1 cellular context compared by ENCODE assay signal in the genomic region with DNA sequence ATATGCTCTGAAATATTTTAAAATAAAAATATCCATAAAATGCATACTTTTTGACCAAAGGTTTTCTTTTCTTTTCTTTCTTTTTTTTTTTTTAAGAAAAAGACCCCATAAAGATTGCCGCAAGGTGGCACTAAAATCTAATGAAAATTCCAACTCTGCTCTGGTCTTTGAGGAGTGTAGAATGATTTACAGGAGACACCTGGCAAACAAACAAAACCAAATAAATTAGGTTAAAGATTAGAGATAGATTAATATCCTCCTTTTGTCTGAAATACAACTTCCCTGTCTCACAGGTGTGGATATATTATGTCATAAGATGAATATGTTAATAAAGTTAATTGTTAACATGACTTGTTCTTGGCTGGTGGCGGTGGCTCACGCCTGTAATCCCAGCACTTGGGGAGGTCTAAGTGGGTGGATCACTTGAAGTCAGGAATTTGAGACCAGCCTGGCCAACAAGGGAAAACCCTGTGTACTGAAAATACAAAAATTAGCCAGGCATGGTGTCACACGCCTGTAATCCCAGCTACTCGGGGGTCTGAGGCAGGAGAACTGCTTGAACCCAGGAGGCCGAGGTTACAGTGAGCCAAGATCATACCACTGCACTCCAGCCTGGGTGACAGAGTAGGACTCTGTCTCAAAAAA.
TF ChIP-seq lines count a peak whose summit lies in the region.

No MANE protein-coding gene starts in this region.

TF ChIP-seq in HepG2, 621 proteins besides CTCF, POLR2A, EP300 and RAD21 (continued from another document and continues in another):
- TF ChIP-seq SP1 (IDR thresholded peaks at IDR 0.05) (no peak), SP1 (CRISPR knock-in tag; IDR thresholded peaks at IDR 0.05) (no peak), HOXA3 (CRISPR knock-in tag; IDR thresholded peaks at IDR 0.05) (0 out of 2 replicates have a peak, but pooled peaks have one; percentile 29), U2AF2 (IDR thresholded peaks at IDR 0.05; ENCODE audit: low read depth, low read length) (no peak), RFXANK (CRISPR knock-in tag; IDR thresholded peaks at IDR 0.05) (no peak), MED1 (CRISPR knock-in tag; IDR thresholded peaks at IDR 0.05) (peak; percentile 47; the same call in 1 of the 2 replicates), MIER3 (CRISPR knock-in tag; IDR thresholded peaks at IDR 0.05; ENCODE audit: borderline replicate concordance) (no peak), ZNF367 (CRISPR knock-in tag; IDR thresholded peaks at IDR 0.05; ENCODE audit: borderline replicate concordance) (no peak), HDAC2 (CRISPR knock-in tag; IDR thresholded peaks at IDR 0.05) (no peak), ZNF75D (CRISPR knock-in tag; IDR thresholded peaks at IDR 0.05; ENCODE audit: borderline replicate concordance) (no peak), ADNP (CRISPR knock-in tag; IDR thresholded peaks at IDR 0.05) (no peak), SP4 (CRISPR knock-in tag; IDR thresholded peaks at IDR 0.05) (no peak), ZBTB8A (CRISPR knock-in tag; IDR thresholded peaks at IDR 0.05; ENCODE audit: borderline replicate concordance, low read depth) (no peak), ZNF790 (CRISPR knock-in tag; IDR thresholded peaks at IDR 0.05; ENCODE audit: borderline replicate concordance) (no peak), SOX13 (IDR thresholded peaks at IDR 0.05) (no peak), SOX13 (CRISPR knock-in tag; conservative IDR thresholded peaks at IDR 0.05 in 1 of 2, IDR thresholded peaks at IDR 0.05 in 1 of 2) (peak in 1 of 2 experiments; percentile 27; a peak in 1 of 4 replicates), MXI1 (IDR thresholded peaks at IDR 0.05; ENCODE audit: borderline replicate concordance, low read depth, low read length) (no peak), POLR2AphosphoS2 (IDR thresholded peaks at IDR 0.05; ENCODE audit: low read depth, low read length) (no peak), GLI4 (CRISPR knock-in tag; IDR thresholded peaks at IDR 0.05; ENCODE audit: borderline replicate concordance) (no peak), ZC3H4 (CRISPR knock-in tag; IDR thresholded peaks at IDR 0.05; ENCODE audit: borderline replicate concordance) (no peak), HOXD1 (CRISPR knock-in tag; IDR thresholded peaks at IDR 0.05) (no peak), ZNF703 (CRISPR knock-in tag; IDR thresholded peaks at IDR 0.05; ENCODE audit: borderline replicate concordance) (no peak), ETV5 (CRISPR knock-in tag; IDR thresholded peaks at IDR 0.05; ENCODE audit: borderline replicate concordance) (no peak), ZNF251 (CRISPR knock-in tag; IDR thresholded peaks at IDR 0.05) (no peak), ZNF253 (CRISPR knock-in tag; IDR thresholded peaks at IDR 0.05; ENCODE audit: borderline replicate concordance) (no peak), ZNF431 (CRISPR knock-in tag; IDR thresholded peaks at IDR 0.05; ENCODE audit: borderline replicate concordance, low read depth) (no peak), ZNF484 (CRISPR knock-in tag; IDR thresholded peaks at IDR 0.05; ENCODE audit: borderline replicate concordance, low read depth) (no peak), SUZ12 (IDR thresholded peaks at IDR 0.05; ENCODE audit: low read depth, low read length) (no peak), ZNF83 (CRISPR knock-in tag; IDR thresholded peaks at IDR 0.05; ENCODE audit: borderline replicate concordance) (no peak)
- TF ChIP-seq, protein P1, sequence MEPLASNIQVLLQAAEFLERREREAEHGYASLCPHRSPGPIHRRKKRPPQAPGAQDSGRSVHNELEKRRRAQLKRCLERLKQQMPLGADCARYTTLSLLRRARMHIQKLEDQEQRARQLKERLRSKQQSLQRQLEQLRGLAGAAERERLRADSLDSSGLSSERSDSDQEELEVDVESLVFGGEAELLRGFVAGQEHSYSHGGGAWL (CRISPR knock-in tag; IDR thresholded peaks at IDR 0.05) = no peak
- TF ChIP-seq, protein P2, sequence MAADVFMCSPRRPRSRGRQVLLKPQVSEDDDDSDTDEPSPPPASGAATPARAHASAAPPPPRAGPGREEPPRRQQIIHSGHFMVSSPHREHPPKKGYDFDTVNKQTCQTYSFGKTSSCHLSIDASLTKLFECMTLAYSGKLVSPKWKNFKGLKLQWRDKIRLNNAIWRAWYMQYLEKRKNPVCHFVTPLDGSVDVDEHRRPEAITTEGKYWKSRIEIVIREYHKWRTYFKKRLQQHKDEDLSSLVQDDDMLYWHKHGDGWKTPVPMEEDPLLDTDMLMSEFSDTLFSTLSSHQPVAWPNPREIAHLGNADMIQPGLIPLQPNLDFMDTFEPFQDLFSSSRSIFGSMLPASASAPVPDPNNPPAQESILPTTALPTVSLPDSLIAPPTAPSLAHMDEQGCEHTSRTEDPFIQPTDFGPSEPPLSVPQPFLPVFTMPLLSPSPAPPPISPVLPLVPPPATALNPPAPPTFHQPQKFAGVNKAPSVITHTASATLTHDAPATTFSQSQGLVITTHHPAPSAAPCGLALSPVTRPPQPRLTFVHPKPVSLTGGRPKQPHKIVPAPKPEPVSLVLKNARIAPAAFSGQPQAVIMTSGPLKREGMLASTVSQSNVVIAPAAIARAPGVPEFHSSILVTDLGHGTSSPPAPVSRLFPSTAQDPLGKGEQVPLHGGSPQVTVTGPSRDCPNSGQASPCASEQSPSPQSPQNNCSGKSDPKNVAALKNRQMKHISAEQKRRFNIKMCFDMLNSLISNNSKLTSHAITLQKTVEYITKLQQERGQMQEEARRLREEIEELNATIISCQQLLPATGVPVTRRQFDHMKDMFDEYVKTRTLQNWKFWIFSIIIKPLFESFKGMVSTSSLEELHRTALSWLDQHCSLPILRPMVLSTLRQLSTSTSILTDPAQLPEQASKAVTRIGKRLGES (CRISPR knock-in tag; IDR thresholded peaks at IDR 0.05; ENCODE audit: borderline replicate concordance) = no peak
- TF ChIP-seq, protein P3, sequence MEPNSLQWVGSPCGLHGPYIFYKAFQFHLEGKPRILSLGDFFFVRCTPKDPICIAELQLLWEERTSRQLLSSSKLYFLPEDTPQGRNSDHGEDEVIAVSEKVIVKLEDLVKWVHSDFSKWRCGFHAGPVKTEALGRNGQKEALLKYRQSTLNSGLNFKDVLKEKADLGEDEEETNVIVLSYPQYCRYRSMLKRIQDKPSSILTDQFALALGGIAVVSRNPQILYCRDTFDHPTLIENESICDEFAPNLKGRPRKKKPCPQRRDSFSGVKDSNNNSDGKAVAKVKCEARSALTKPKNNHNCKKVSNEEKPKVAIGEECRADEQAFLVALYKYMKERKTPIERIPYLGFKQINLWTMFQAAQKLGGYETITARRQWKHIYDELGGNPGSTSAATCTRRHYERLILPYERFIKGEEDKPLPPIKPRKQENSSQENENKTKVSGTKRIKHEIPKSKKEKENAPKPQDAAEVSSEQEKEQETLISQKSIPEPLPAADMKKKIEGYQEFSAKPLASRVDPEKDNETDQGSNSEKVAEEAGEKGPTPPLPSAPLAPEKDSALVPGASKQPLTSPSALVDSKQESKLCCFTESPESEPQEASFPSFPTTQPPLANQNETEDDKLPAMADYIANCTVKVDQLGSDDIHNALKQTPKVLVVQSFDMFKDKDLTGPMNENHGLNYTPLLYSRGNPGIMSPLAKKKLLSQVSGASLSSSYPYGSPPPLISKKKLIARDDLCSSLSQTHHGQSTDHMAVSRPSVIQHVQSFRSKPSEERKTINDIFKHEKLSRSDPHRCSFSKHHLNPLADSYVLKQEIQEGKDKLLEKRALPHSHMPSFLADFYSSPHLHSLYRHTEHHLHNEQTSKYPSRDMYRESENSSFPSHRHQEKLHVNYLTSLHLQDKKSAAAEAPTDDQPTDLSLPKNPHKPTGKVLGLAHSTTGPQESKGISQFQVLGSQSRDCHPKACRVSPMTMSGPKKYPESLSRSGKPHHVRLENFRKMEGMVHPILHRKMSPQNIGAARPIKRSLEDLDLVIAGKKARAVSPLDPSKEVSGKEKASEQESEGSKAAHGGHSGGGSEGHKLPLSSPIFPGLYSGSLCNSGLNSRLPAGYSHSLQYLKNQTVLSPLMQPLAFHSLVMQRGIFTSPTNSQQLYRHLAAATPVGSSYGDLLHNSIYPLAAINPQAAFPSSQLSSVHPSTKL (CRISPR knock-in tag; IDR thresholded peaks at IDR 0.05) = peak; percentile 36; the same call in 1 of the 2 replicates
- TF ChIP-seq, protein P4, sequence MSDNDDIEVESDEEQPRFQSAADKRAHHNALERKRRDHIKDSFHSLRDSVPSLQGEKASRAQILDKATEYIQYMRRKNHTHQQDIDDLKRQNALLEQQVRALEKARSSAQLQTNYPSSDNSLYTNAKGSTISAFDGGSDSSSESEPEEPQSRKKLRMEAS (IDR thresholded peaks at IDR 0.05) = no peak
- TF ChIP-seq, protein P5, sequence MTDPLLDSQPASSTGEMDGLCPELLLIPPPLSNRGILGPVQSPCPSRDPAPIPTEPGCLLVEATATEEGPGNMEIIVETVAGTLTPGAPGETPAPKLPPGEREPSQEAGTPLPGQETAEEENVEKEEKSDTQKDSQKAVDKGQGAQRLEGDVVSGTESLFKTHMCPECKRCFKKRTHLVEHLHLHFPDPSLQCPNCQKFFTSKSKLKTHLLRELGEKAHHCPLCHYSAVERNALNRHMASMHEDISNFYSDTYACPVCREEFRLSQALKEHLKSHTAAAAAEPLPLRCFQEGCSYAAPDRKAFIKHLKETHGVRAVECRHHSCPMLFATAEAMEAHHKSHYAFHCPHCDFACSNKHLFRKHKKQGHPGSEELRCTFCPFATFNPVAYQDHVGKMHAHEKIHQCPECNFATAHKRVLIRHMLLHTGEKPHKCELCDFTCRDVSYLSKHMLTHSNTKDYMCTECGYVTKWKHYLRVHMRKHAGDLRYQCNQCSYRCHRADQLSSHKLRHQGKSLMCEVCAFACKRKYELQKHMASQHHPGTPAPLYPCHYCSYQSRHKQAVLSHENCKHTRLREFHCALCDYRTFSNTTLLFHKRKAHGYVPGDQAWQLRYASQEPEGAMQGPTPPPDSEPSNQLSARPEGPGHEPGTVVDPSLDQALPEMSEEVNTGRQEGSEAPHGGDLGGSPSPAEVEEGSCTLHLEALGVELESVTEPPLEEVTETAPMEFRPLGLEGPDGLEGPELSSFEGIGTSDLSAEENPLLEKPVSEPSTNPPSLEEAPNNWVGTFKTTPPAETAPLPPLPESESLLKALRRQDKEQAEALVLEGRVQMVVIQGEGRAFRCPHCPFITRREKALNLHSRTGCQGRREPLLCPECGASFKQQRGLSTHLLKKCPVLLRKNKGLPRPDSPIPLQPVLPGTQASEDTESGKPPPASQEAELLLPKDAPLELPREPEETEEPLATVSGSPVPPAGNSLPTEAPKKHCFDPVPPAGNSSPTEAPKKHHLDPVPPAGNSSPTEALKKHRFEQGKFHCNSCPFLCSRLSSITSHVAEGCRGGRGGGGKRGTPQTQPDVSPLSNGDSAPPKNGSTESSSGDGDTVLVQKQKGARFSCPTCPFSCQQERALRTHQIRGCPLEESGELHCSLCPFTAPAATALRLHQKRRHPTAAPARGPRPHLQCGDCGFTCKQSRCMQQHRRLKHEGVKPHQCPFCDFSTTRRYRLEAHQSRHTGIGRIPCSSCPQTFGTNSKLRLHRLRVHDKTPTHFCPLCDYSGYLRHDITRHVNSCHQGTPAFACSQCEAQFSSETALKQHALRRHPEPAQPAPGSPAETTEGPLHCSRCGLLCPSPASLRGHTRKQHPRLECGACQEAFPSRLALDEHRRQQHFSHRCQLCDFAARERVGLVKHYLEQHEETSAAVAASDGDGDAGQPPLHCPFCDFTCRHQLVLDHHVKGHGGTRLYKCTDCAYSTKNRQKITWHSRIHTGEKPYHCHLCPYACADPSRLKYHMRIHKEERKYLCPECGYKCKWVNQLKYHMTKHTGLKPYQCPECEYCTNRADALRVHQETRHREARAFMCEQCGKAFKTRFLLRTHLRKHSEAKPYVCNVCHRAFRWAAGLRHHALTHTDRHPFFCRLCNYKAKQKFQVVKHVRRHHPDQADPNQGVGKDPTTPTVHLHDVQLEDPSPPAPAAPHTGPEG (CRISPR knock-in tag; IDR thresholded peaks at IDR 0.05) = no peak
- TF ChIP-seq, protein P6, sequence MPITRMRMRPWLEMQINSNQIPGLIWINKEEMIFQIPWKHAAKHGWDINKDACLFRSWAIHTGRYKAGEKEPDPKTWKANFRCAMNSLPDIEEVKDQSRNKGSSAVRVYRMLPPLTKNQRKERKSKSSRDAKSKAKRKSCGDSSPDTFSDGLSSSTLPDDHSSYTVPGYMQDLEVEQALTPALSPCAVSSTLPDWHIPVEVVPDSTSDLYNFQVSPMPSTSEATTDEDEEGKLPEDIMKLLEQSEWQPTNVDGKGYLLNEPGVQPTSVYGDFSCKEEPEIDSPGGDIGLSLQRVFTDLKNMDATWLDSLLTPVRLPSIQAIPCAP (CRISPR knock-in tag; IDR thresholded peaks at IDR 0.05; ENCODE audit: low read depth) = no peak
- TF ChIP-seq, protein P7, sequence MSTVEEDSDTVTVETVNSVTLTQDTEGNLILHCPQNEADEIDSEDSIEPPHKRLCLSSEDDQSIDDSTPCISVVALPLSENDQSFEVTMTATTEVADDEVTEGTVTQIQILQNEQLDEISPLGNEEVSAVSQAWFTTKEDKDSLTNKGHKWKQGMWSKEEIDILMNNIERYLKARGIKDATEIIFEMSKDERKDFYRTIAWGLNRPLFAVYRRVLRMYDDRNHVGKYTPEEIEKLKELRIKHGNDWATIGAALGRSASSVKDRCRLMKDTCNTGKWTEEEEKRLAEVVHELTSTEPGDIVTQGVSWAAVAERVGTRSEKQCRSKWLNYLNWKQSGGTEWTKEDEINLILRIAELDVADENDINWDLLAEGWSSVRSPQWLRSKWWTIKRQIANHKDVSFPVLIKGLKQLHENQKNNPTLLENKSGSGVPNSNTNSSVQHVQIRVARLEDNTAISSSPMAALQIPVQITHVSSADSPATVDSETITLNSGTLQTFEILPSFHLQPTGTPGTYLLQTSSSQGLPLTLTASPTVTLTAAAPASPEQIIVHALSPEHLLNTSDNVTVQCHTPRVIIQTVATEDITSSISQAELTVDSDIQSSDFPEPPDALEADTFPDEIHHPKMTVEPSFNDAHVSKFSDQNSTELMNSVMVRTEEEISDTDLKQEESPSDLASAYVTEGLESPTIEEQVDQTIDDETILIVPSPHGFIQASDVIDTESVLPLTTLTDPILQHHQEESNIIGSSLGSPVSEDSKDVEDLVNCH (CRISPR knock-in tag; IDR thresholded peaks at IDR 0.05) = no peak
- TF ChIP-seq, protein P8, sequence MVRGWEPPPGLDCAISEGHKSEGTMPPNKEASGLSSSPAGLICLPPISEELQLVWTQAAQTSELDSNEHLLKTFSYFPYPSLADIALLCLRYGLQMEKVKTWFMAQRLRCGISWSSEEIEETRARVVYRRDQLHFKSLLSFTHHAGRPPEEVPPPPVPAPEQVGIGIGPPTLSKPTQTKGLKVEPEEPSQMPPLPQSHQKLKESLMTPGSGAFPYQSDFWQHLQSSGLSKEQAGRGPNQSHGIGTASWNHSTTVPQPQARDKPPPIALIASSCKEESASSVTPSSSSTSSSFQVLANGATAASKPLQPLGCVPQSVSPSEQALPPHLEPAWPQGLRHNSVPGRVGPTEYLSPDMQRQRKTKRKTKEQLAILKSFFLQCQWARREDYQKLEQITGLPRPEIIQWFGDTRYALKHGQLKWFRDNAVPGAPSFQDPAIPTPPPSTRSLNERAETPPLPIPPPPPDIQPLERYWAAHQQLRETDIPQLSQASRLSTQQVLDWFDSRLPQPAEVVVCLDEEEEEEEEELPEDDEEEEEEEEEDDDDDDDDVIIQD (CRISPR knock-in tag; IDR thresholded peaks at IDR 0.05; ENCODE audit: low read depth) = peak; percentile 50; the same call in 1 of the 2 replicates
- TF ChIP-seq, protein P9, sequence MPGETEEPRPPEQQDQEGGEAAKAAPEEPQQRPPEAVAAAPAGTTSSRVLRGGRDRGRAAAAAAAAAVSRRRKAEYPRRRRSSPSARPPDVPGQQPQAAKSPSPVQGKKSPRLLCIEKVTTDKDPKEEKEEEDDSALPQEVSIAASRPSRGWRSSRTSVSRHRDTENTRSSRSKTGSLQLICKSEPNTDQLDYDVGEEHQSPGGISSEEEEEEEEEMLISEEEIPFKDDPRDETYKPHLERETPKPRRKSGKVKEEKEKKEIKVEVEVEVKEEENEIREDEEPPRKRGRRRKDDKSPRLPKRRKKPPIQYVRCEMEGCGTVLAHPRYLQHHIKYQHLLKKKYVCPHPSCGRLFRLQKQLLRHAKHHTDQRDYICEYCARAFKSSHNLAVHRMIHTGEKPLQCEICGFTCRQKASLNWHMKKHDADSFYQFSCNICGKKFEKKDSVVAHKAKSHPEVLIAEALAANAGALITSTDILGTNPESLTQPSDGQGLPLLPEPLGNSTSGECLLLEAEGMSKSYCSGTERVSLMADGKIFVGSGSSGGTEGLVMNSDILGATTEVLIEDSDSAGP (CRISPR knock-in tag; IDR thresholded peaks at IDR 0.05; ENCODE audit: borderline replicate concordance) = no peak
